In genomic region chr4:156185514-156185913, GRCh38 we compare ENCODE assay signal across 18 cellular contexts.
A peak's percentile ranks its signal among the peaks of the same experiment; 100 is the strongest.
DNase-seq lines count a peak whose midpoint lies in the region; ATAC-seq and TF ChIP-seq lines count a peak whose summit lies in the region.
"Had no signal": no experiment of that assay in that cellular context is flagged by ENCODE, and none has a peak within 500 bp of the region (broad histone marks: within the 10 kb centered on the region; RNA-seq: fewer than 3 reads in every experiment).

No MANE protein-coding gene starts in this region.

- H3K9ac ChIP-seq in endodermal cell (ENCODE audit: extremely low read depth, low read length, poor library complexity, severe bottlenecking): no peak overlapping the region
- H3K9ac ChIP-seq: GM23248 had no signal

- in situ Hi-C loops in HAP-1 (cut with MboI; ENCODE audit: low sequenced_read_pairs): no loop called here

- no peaks in the 10 kb centered on the region for H3K4me1 Mint-ChIP-seq in endodermal cell
- H3K4me1 Mint-ChIP-seq: CD4-positive, alpha-beta memory T cell; H9 had no signal

- no peaks in the 10 kb centered on the region for H3K27me3 ChIP-seq in HAP-1 (ENCODE audit: low read depth)
- H3K27me3 ChIP-seq in endodermal cell (ENCODE audit: control insufficient read depth, insufficient read depth, low read length, poor library complexity, severe bottlenecking): no peaks in the 10 kb centered on the region
- H3K27me3 ChIP-seq in BE2C: no peaks in the 10 kb centered on the region

- H3K9me3 ChIP-seq in HAP-1: no peaks in the 10 kb centered on the region
- no peaks in the 10 kb centered on the region for H3K9me3 ChIP-seq in endodermal cell (ENCODE audit: control insufficient read depth, low read length)
- H3K9me3 ChIP-seq in BE2C: no peaks in the 10 kb centered on the region

- H3K9me3 Mint-ChIP-seq in endodermal cell: no peaks in the 10 kb centered on the region
- H3K9me3 Mint-ChIP-seq: H9 had no signal

- DNase-seq in HAP-1 (ENCODE audit: low spot score in 2 of 2) (peak; percentile 47 to 65), NAMALWA (ENCODE audit: low spot score) (peak; percentile 5), endodermal cell (no peak), BE2C (no peak), RWPE1 (ENCODE audit: low spot score) (no peak)
- DNase-seq: AML-193; C1 segment of cervical spinal cord; Calu3; CD4-positive, alpha-beta memory T cell; COR-L47; DMS53; DND-41; GM23248; H9 had no signal

- CTCF ChIA-PET in RWPE1 (lab: Yijun Ruan, JAX): no interaction called here

- TF ChIP-seq CTCF in GM12874 (IDR thresholded peaks at IDR 0.05; ENCODE audit: insufficient read depth, low read depth, low read length) (0 out of 2 replicates have a peak, but pooled peaks have one; percentile 8), endodermal cell (conservative IDR thresholded peaks at IDR 0.05) (peak; percentile 29), BE2C (IDR thresholded peaks at IDR 0.05; ENCODE audit: low read depth, low read length) (no peak), RWPE1 (conservative IDR thresholded peaks at IDR 0.05; ENCODE audit: low read depth) (no peak)

- WGBS in endodermal cell (ENCODE audit: insufficient coverage in 1 of 2, insufficient read length in 1 of 2), 2 experiments: 98 to 100% methylated on average over 1 to 3 of the region's 3 CpGs

- no peaks in the 10 kb centered on the region for H3K36me3 ChIP-seq in HAP-1 (replicated peaks)
- H3K36me3 ChIP-seq in endodermal cell (ENCODE audit: control insufficient read depth, insufficient read depth, low read length): no peaks in the 10 kb centered on the region
- H3K36me3 ChIP-seq in BE2C: no peaks in the 10 kb centered on the region

- H3K27ac ChIP-seq in endodermal cell (ENCODE audit: low read depth, low read length) (no peak overlapping the region), RWPE1 (no peak overlapping the region)
- H3K27ac ChIP-seq: 22Rv1, GM23248 had no signal

- H3K4me3 ChIP-seq in HAP-1 (no peak overlapping the region), endodermal cell (ENCODE audit: low read length) (no peak overlapping the region), BE2C (ENCODE audit: low read depth, low read length) (no peak overlapping the region)
- H3K4me3 ChIP-seq: GM23248 had no signal

- no peak overlapping the region for H3K4me3 Mint-ChIP-seq in endodermal cell
- H3K4me3 Mint-ChIP-seq: CD4-positive, alpha-beta memory T cell; H9 had no signal

- H3K4me1 ChIP-seq in HAP-1 (peaks cover 35% of the 10 kb centered on the region), endodermal cell (ENCODE audit: control insufficient read depth, insufficient read depth, low read length) (no peaks in the 10 kb centered on the region), BE2C (no peaks in the 10 kb centered on the region)

- H3K27ac Mint-ChIP-seq in endodermal cell: no peak overlapping the region
- H3K27ac Mint-ChIP-seq: CD4-positive, alpha-beta memory T cell; H9 had no signal

- ATAC-seq in GM19452 (IDR thresholded peaks at IDR 0.05; ENCODE audit: unreplicated experiment) (no peak), HG02759 (IDR thresholded peaks at IDR 0.05; ENCODE audit: unreplicated experiment) (no peak)

- POLR2A ChIA-PET in RWPE1 (lab: Yijun Ruan, JAX; ENCODE audit: low non-redundant PET): no interaction called here

- H3K36me3 Mint-ChIP-seq in endodermal cell (ENCODE audit: low read depth): no peaks in the 10 kb centered on the region
- H3K36me3 Mint-ChIP-seq: CD4-positive, alpha-beta memory T cell had no signal

- no peaks in the 10 kb centered on the region for H3K27me3 Mint-ChIP-seq in endodermal cell (ENCODE audit: insufficient read depth)
- H3K27me3 Mint-ChIP-seq: CD4-positive, alpha-beta memory T cell had no signal

Comparison
In these comparisons a context has a peak if more than half of its experiments do, and no peak if none do; other contexts are left out.
1. CTCF ChIP-seq: peak in GM12874 (single experiment) and endodermal cell (single experiment); none in BE2C (single experiment) and RWPE1 (single experiment).
2. DNase-seq: peak in HAP-1 (2 of 2) and NAMALWA (single experiment); none in endodermal cell (single experiment), BE2C (single experiment) and RWPE1 (single experiment).